In genomic region chr1:74197657-74198552, GRCh38 we compare ENCODE assay signal across 8 cellular contexts. TPM values are rescaled to one million over a fixed set of nuclear protein-coding genes. Genes with fewer than 3 reads are reported as not detected.
A peak's percentile ranks its signal among the peaks of the same experiment; 100 is the strongest.
DNase-seq lines count a peak whose midpoint lies in the region; ATAC-seq and TF ChIP-seq lines count a peak whose summit lies in the region.

Gene FPGT (plus strand): TSS chr1:74198242. CDS start chr1:74198279, 37 bp downstream.
A gene with protein sequence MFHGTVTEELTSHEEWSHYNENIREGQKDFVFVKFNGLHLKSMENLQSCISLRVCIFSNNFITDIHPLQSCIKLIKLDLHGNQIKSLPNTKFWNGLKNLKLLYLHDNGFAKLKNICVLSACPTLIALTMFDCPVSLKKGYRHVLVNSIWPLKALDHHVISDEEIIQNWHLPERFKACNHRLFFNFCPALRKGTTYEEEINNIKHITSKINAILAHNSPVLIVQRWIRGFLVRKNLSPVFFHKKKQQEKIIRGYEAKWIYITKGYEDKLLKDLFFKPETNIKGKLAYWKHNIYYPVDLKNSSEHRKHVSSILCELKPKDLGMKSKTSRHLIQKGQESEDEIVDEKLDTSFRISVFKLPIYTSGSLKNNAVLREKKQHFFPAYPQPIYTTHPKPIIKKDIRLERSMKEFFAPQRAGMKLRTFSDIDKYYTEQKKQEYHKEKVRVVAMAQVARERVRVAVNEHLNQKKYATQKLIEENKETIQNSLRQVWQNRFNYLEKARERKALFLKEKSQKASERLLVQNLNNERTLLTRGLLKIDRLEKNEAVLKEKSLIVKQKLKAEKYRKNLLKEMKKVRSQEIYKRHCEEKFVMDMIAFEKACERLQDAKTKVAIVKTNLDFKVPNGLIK (minus strand): TSS chr1:74198176. CDS start chr1:74183684, 14,492 bp downstream.

- no peaks in the 10 kb centered on the region for H3K9me3 ChIP-seq in mucosa of descending colon

- peaks cover 2% of the 10 kb centered on the region for H3K4me1 ChIP-seq in mucosa of descending colon (ENCODE audit: low read depth)

- H3K4me3 ChIP-seq in epithelial cell of proximal tubule (ENCODE audit: low read depth, low read length) (peak within 1 kb of the TSS; percentile 86), mucosa of descending colon (peak within 1 kb of the TSS; percentile 29)

- TF ChIP-seq CTCF in epithelial cell of proximal tubule (conservative IDR thresholded peaks at IDR 0.05; ENCODE audit: low read depth, low read length) (no peak), mucosa of descending colon (IDR thresholded peaks at IDR 0.05) (no peak)

- intact Hi-C loops in mucosa of descending colon (cut with DNase I, micrococcal nuclease): no loop called here

- no peak for TF ChIP-seq RAD21 in Ishikawa (IDR thresholded peaks at IDR 0.05; ENCODE audit: low read depth)

- DNase-seq in DMS153 treated with DMSO at 0.1 percent for 48 hours (lab: John Stamatoyannopoulos, UW; ENCODE audit: unreplicated experiment): peak; percentile 91
- peak; percentile 56 for DNase-seq in OCI-M2 (lab: John Stamatoyannopoulos, UW; ENCODE audit: unreplicated experiment)
- DNase-seq in activated T-cell treated with anti-CD3 and anti-CD28 coated beads, Interleukin-2, amount 50 U/mL, for 1 hour: peak; percentile 97
- DNase-seq in epithelial cell of proximal tubule (ENCODE audit: low read depth): peak; percentile 42
- peak; percentile 95 to 98 (median 96) for DNase-seq in mucosa of descending colon
- DNase-seq in stimulated activated CD8-positive, alpha-beta memory T cell treated with anti-CD3 and anti-CD28 coated beads, Interleukin-4, amount 100 ng/mL, for 1 hour (ENCODE audit: low read depth in 2 of 2, low spot score in 1 of 2): peak; percentile 93 to 94

- ATAC-seq in GM21619 (IDR thresholded peaks at IDR 0.05; ENCODE audit: unreplicated experiment) (peak; percentile 95), mucosa of descending colon (peak; percentile 100)

- H3K36me3 ChIP-seq in mucosa of descending colon (ENCODE audit: low read depth): no peaks in the 10 kb centered on the region

- no peak for TF ChIP-seq EP300 in Ishikawa (IDR thresholded peaks at IDR 0.05; ENCODE audit: borderline replicate concordance)

TF ChIP-seq in Ishikawa, 13 proteins besides CTCF, POLR2A, EP300 and RAD21:
- TF ChIP-seq USF1 (IDR thresholded peaks at IDR 0.05) (no peak), TAF1 (IDR thresholded peaks at IDR 0.05; ENCODE audit: low read depth) (peak; percentile 49; the same call in 1 of the 2 replicates), TCF12 (IDR thresholded peaks at IDR 0.05; ENCODE audit: low read depth) (no peak), CREB1 (IDR thresholded peaks at IDR 0.05; ENCODE audit: low read depth) (0 out of 2 replicates have a peak, but pooled peaks have one; percentile 17), CEBPB (IDR thresholded peaks at IDR 0.05) (no peak), ZBTB7A (IDR thresholded peaks at IDR 0.05; ENCODE audit: low read depth) (no peak), TEAD4 (IDR thresholded peaks at IDR 0.05) (no peak; the same call in 1 of the 2 replicates), EGR1 (IDR thresholded peaks at IDR 0.05) (peak; percentile 91), YY1 (IDR thresholded peaks at IDR 0.05; ENCODE audit: low read depth) (peak; percentile 58; the same call in 1 of the 2 replicates), FOXM1 (IDR thresholded peaks at IDR 0.05; ENCODE audit: borderline replicate concordance, low read depth) (no peak)
- TF ChIP-seq, protein P1, sequence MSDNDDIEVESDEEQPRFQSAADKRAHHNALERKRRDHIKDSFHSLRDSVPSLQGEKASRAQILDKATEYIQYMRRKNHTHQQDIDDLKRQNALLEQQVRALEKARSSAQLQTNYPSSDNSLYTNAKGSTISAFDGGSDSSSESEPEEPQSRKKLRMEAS (IDR thresholded peaks at IDR 0.05): peak; percentile 32; the same call in 1 of the 2 replicates
- TF ChIP-seq, protein P2, sequence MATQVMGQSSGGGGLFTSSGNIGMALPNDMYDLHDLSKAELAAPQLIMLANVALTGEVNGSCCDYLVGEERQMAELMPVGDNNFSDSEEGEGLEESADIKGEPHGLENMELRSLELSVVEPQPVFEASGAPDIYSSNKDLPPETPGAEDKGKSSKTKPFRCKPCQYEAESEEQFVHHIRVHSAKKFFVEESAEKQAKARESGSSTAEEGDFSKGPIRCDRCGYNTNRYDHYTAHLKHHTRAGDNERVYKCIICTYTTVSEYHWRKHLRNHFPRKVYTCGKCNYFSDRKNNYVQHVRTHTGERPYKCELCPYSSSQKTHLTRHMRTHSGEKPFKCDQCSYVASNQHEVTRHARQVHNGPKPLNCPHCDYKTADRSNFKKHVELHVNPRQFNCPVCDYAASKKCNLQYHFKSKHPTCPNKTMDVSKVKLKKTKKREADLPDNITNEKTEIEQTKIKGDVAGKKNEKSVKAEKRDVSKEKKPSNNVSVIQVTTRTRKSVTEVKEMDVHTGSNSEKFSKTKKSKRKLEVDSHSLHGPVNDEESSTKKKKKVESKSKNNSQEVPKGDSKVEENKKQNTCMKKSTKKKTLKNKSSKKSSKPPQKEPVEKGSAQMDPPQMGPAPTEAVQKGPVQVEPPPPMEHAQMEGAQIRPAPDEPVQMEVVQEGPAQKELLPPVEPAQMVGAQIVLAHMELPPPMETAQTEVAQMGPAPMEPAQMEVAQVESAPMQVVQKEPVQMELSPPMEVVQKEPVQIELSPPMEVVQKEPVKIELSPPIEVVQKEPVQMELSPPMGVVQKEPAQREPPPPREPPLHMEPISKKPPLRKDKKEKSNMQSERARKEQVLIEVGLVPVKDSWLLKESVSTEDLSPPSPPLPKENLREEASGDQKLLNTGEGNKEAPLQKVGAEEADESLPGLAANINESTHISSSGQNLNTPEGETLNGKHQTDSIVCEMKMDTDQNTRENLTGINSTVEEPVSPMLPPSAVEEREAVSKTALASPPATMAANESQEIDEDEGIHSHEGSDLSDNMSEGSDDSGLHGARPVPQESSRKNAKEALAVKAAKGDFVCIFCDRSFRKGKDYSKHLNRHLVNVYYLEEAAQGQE (IDR thresholded peaks at IDR 0.05; ENCODE audit: low read depth): no peak
TF ChIP-seq in Ishikawa: peak in this region for 5.

RNA-seq across cellular contexts. Expression of gene FPGT, which starts in this region (rescaled TPM):
- total RNA-seq in epithelial cell of proximal tubule (4.0 and 9.8 TPM in 2 replicates), mucosa of descending colon (10 to 100 TPM; 20.5 to 28.8 (median 22.1) TPM)

RNA-seq across cellular contexts. Expression of the second gene that starts in this region (rescaled TPM):
- total RNA-seq in epithelial cell of proximal tubule (1.4 TPM in 1 of 2 replicates, not detected in the other), mucosa of descending colon (under 1 TPM; 0.38 to 0.72 (median 0.63) TPM)

Comparison
In these comparisons a context has a peak if more than half of its experiments do, and no peak if none do; other contexts are left out.
1. Peak in every context shown above with its lines: DNase-seq, ATAC-seq and H3K4me3 ChIP-seq.
2. DNase-seq: peak in every context shown above with its lines; median percentile 97 in activated T-cell treated with anti-CD3 and anti-CD28 coated beads, Interleukin-2, amount 50 U/mL, for 1 hour; 96 in mucosa of descending colon; 94 in stimulated activated CD8-positive, alpha-beta memory T cell treated with anti-CD3 and anti-CD28 coated beads, Interleukin-4, amount 100 ng/mL, for 1 hour; 91 in DMS153 treated with DMSO at 0.1 percent for 48 hours; 56 in OCI-M2; 42 in epithelial cell of proximal tubule.